25 cellular contexts compared by ENCODE assay signal in the genomic region with DNA sequence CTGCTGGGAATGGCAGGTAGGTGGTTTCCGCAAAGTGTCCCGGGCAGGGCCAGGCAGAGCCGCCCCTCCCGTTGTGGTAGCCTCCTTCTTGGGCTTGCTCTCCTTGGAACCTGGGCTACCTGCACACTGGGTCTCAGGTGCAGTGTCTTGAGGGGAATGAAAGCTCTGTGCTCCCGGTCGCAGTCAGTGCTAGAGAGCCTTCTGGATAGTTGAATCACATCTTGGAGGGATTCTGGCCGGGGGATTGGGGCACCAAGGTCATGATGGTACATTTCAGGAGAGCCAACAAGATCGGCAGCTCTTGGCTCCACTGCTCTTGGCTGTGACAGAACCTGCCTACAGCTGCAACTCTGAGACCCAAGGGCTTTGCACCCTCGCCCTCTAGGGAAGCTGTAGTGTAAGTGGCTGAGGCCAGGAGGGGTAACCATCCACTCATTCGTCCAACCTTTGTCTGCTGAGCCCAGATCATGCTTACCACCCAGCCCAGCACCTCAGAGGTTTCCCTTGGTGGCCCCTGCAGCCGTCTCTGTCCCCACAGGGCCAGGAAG.
"Had no signal": no experiment of that assay in that cellular context is flagged by ENCODE, and none has a peak within 500 bp of the region (broad histone marks: within the 10 kb centered on the region; RNA-seq: fewer than 3 reads in every experiment).

No MANE protein-coding gene starts in this region.

- H3K36me3 ChIP-seq: pancreas, upper lobe of right lung, vagina had no signal

- H3K27ac ChIP-seq: esophagus squamous epithelium, gastroesophageal sphincter, pancreas, testis, tibial nerve, upper lobe of right lung, vagina had no signal

- DNase-seq: effector memory CD8-positive, alpha-beta T cell; esophagus squamous epithelium; foreskin fibroblast; glutamatergic neuron; islet precursor cell; mammary epithelial cell; mucosa of descending colon; naive thymus-derived CD8-positive, alpha-beta T cell; nucleus accumbens; pancreas; right cardiac atrium; small intestine; stimulated activated CD4-positive, alpha-beta T cell treated with anti-CD3 and anti-CD28 coated beads, Interleukin-12 subunit alpha, Interleukin-12 subunit beta, amount 100 ng/mL, for 4 hours; stimulated activated CD4-positive, alpha-beta T cell treated with anti-CD3 and anti-CD28 coated beads, Interleukin-2, amount 100 ng/mL, for 48 hours; stimulated activated CD8-positive, alpha-beta memory T cell treated with anti-CD3 and anti-CD28 coated beads, Interleukin-4, amount 100 ng/mL, for 48 hours; testis; upper lobe of right lung had no signal

- H3K4me3 ChIP-seq: esophagus squamous epithelium, gastroesophageal sphincter, mucosa of descending colon, pancreas, testis, tibial nerve, upper lobe of right lung, vagina had no signal

- H3K27me3 ChIP-seq: esophagus squamous epithelium, gastroesophageal sphincter, pancreas, testis, tibial nerve, upper lobe of right lung, vagina had no signal

- H3K4me3 Mint-ChIP-seq: dendritic cell treated with granulocyte-macrophage colony-stimulating factor and Interleukin-4, amounts not matched to agents 40 ng/mL and 50 ng/mL, for 4 days; effector memory CD8-positive, alpha-beta T cell; naive thymus-derived CD8-positive, alpha-beta T cell; stimulated activated effector memory CD8-positive, alpha-beta T cell treated with anti-CD3 and anti-CD28 coated beads, Interleukin-12 subunit alpha, Interleukin-12 subunit beta, amount 100 ng/mL, for 72 hours; stimulated activated naive CD8-positive, alpha-beta T cell treated with anti-CD3 and anti-CD28 coated beads, Interleukin-15, Interleukin-2, amounts not matched to agents 100 ng/mL and 50 ng/mL, for 24 hours had no signal

- H3K27me3 Mint-ChIP-seq: dendritic cell treated with granulocyte-macrophage colony-stimulating factor and Interleukin-4, amounts not matched to agents 40 ng/mL and 50 ng/mL, for 4 days; effector memory CD8-positive, alpha-beta T cell; naive thymus-derived CD8-positive, alpha-beta T cell; progenitor cell of endocrine pancreas; stimulated activated naive CD8-positive, alpha-beta T cell treated with anti-CD3 and anti-CD28 coated beads, Interleukin-15, Interleukin-2, amounts not matched to agents 100 ng/mL and 50 ng/mL, for 24 hours had no signal

- H3K9me3 ChIP-seq: gastroesophageal sphincter, pancreas, testis, upper lobe of right lung had no signal

- H3K9me3 Mint-ChIP-seq: effector memory CD8-positive, alpha-beta T cell; stimulated activated effector memory CD8-positive, alpha-beta T cell treated with anti-CD3 and anti-CD28 coated beads, Interleukin-12 subunit alpha, Interleukin-12 subunit beta, amount 100 ng/mL, for 72 hours had no signal

- H3K27ac Mint-ChIP-seq: dendritic cell treated with granulocyte-macrophage colony-stimulating factor and Interleukin-4, amounts not matched to agents 40 ng/mL and 50 ng/mL, for 4 days; stimulated activated naive CD8-positive, alpha-beta T cell treated with anti-CD3 and anti-CD28 coated beads, Interleukin-15, Interleukin-2, amounts not matched to agents 100 ng/mL and 50 ng/mL, for 24 hours had no signal

- ATAC-seq: effector memory CD8-positive, alpha-beta T cell; gastroesophageal sphincter; left lobe of liver; mucosa of descending colon; naive thymus-derived CD8-positive, alpha-beta T cell; pancreas; right cardiac atrium had no signal

- H3K4me1 ChIP-seq: esophagus squamous epithelium, gastroesophageal sphincter, pancreas, testis, upper lobe of right lung, vagina had no signal
